Comparison of ENCODE assay signal across 2 cellular contexts in genomic region chr13:49403966-49404365, GRCh38.
TF ChIP-seq lines count a peak whose summit lies in the region.

No MANE protein-coding gene starts in this region.

TF ChIP-seq in IMR-90, 13 proteins besides CTCF, POLR2A, EP300 and RAD21:
- TF ChIP-seq MAZ (IDR thresholded peaks at IDR 0.05; ENCODE audit: borderline replicate concordance, low read depth, low read length) (no peak), SMC3 (IDR thresholded peaks at IDR 0.05; ENCODE audit: low read depth, low read length) (no peak), ELK1 (IDR thresholded peaks at IDR 0.05; ENCODE audit: borderline replicate concordance, low read depth, low read length) (no peak), CEBPB (IDR thresholded peaks at IDR 0.05; ENCODE audit: low read depth, low read length) (no peak), RFX5 (IDR thresholded peaks at IDR 0.05; ENCODE audit: low read depth, low read length) (no peak), NFE2L2 (IDR thresholded peaks at IDR 0.05; ENCODE audit: low read depth, low read length) (no peak), MAFK (IDR thresholded peaks at IDR 0.05; ENCODE audit: low read depth, low read length) (no peak), BHLHE40 (IDR thresholded peaks at IDR 0.05; ENCODE audit: low read depth, low read length) (no peak), CHD1 (IDR thresholded peaks at IDR 0.05; ENCODE audit: low read depth, low read length) (no peak), FOS (IDR thresholded peaks at IDR 0.05; ENCODE audit: low read depth, low read length) (no peak), USF2 (IDR thresholded peaks at IDR 0.05; ENCODE audit: low read depth, low read length) (no peak)

TF ChIP-seq in WTC11, 78 proteins besides CTCF, POLR2A, EP300 and RAD21:
- no peak for TF ChIP-seq GTF2I (CRISPR knock-in tag; conservative IDR thresholded peaks at IDR 0.05)
